In the genomic region with DNA sequence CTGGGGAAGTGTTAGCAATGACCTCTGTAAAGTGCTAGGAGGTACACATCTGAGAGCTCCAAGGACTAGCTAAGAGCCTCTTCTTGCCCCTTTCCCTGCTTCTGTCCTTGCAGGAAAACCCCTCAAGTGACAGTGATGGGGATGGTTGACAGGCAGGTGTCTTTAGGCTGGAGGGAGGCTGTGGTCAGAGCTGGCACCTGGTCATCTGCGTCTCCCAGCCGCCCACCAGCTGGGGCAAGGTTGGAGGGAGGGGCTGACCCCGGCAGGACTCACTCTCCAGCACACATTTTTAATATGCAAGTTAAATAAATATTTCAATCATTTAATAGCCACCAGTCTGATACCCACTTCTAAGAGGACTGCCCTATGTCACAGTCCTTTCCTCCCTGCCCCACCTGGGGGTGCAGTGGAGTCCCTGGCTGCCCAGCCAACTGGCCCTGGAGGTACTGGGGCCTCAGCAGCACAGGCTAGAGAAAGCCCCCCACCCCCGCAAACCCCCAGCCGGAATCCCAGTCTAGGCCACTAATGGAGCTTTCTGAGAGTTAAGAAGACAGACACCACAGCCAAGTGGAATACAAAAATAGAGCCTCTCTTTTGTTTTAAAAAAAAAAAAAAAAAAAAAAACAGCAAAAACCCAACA, we compare ENCODE assay signal across 1 cellular context.
TF ChIP-seq lines count a peak whose summit lies in the region.

No MANE protein-coding gene starts in this region.

TF ChIP-seq in HCT116, 20 proteins besides CTCF, POLR2A, EP300 and RAD21 (continued from another document):
- TF ChIP-seq REST (IDR thresholded peaks at IDR 0.05; ENCODE audit: low read depth) = no peak
- no peak for TF ChIP-seq ZNF274 (IDR thresholded peaks at IDR 0.05; ENCODE audit: low read depth, low read length)
- TF ChIP-seq, protein P1, sequence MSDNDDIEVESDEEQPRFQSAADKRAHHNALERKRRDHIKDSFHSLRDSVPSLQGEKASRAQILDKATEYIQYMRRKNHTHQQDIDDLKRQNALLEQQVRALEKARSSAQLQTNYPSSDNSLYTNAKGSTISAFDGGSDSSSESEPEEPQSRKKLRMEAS (IDR thresholded peaks at IDR 0.05) = no peak
- no peak for TF ChIP-seq ZFX (IDR thresholded peaks at IDR 0.05)
- TF ChIP-seq JUND (IDR thresholded peaks at IDR 0.05) = no peak
- no peak for TF ChIP-seq SIN3A (IDR thresholded peaks at IDR 0.05; ENCODE audit: low read depth)
- no peak for TF ChIP-seq SRF (IDR thresholded peaks at IDR 0.05; ENCODE audit: low read depth)
- TF ChIP-seq SP1 (IDR thresholded peaks at IDR 0.05; ENCODE audit: low read depth) = no peak
- TF ChIP-seq CEBPB (IDR thresholded peaks at IDR 0.05; ENCODE audit: low read depth) = no peak
- TF ChIP-seq ELF1 (IDR thresholded peaks at IDR 0.05; ENCODE audit: borderline replicate concordance, low read depth) = no peak
